7 cellular contexts compared by ENCODE assay signal in the genomic region with DNA sequence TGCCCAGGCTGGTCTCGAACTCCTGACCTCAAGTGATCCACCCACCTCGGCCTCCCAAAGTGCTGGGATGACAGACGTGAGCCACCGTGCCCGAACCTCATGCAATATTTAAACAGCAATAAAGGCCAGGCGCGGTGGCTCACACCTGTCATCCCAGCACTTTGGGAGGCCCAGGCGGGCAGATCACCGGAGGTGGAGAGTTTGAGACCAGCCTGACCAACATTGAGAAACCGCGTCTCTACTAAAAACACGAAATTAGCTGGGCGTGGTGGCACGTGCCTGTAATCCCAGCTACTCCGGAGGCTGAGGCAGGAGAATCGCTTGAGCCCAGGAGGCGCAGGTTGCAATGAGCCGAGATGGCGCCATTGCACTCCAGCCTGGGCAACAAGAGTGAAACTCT. TPM values are rescaled to one million over a fixed set of nuclear protein-coding genes. Genes with fewer than 3 reads are reported as not detected.
"Had no signal": no experiment of that assay in that cellular context is flagged by ENCODE, and none has a peak within 500 bp of the region (broad histone marks: within the 10 kb centered on the region; RNA-seq: fewer than 3 reads in every experiment).

No MANE protein-coding gene starts in this region.

RNA-seq across cellular contexts. Expression of gene P2RY8, which starts 37.2 kb away (rescaled TPM):
- total RNA-seq: IMR-90, NCI-H460, PC-9, RPMI7951, SJSA1 had no signal
- polyA plus RNA-seq: IMR-90 had no signal

RNA-seq across cellular contexts. Expression of gene ASMT, which starts 40.7 kb away (rescaled TPM):
- total RNA-seq: HepG2, IMR-90, NCI-H460, PC-9, Right ventricle myocardium superior, RPMI7951, SJSA1 had no signal
- polyA plus RNA-seq: IMR-90 had no signal
